ENCODE assay signal across 18 cellular contexts in the genomic region with DNA sequence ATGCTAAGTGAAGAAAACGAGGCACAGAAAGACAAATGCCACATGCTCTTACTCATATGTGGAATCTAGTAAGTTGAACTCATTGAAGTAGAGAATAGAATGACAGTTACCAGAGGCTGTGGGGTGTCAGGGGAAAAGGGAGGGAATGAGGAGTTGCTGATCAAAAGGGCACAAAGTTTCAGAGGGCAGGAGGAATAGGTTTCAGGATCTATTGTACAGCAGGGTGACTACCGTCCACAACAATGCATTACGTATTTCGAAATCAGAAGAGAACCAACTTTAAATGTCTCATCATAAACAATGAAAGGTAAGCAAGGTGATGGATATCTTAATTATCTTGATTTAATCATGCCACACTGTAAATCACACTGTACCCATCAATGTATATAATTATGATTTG. TPM values are rescaled to one million over a fixed set of nuclear protein-coding genes. Genes with fewer than 3 reads are reported as not detected.
DNase-seq lines count a peak whose midpoint lies in the region; ATAC-seq, FAIRE-seq and TF ChIP-seq lines count a peak whose summit lies in the region.
"Had no signal": no experiment of that assay in that cellular context is flagged by ENCODE, and none has a peak within 500 bp of the region (broad histone marks: within the 10 kb centered on the region; RNA-seq: fewer than 3 reads in every experiment).

No MANE protein-coding gene starts in this region.

- peaks cover 0 to 28% of the 10 kb centered on the region in 2 donors for H3K36me3 ChIP-seq in vagina

- no peak for FAIRE-seq in HTR-8/SVneo (lab: Jason Lieb, UNC)
- FAIRE-seq: GM12891 had no signal

- DNase-seq in AG08395 (ENCODE audit: low spot score) (peak; percentile 19), HTR-8/SVneo (ENCODE audit: insufficient read length, low spot score) (peak; percentile 8), fibroblast of the aortic adventitia (ENCODE audit: low read depth) (peak; percentile 14), T1000 (lab: John Stamatoyannopoulos, UW) (no peak), vagina (ENCODE audit: extremely low spot score in 2 of 2) (no peak)
- DNase-seq in activated T-helper 1 cell treated with anti-CD3 and anti-CD28 coated beads, Interleukin-12 subunit alpha, Interleukin-12 subunit beta, Interleukin-2, Interleukin-4 antibody, amounts not matched to agents 30 ng/mL and 10 ng/mL and 1 ng/mL, durations not matched to agents 14 hours and 24 hours and 36 hours (ENCODE audit: low spot score), result no peak
- no peak for DNase-seq in effector CD8-positive, alpha-beta T cell (lab: John Stamatoyannopoulos, UW)
- DNase-seq: C1 segment of cervical spinal cord; H7; NCI-H526 treated with DMSO at 0.1 percent for 48 hours; posterior cingulate gyrus; stimulated activated naive B cell treated with anti-CD40 and anti-IgM and Interleukin-4, amounts not matched to agents 10 μg/mL and 1 μg/mL and 100 μg/mL, for 72 hours had no signal

- TF ChIP-seq CTCF in fibroblast of the aortic adventitia (IDR thresholded peaks at IDR 0.05; ENCODE audit: insufficient read depth, low read length) (no peak), vagina (IDR thresholded peaks at IDR 0.05) (no peak)

- peak overlapping the region; percentile 8 for H3K27ac Mint-ChIP-seq in activated T-helper 1 cell treated with anti-CD3 and anti-CD28 coated beads, Interleukin-12 subunit alpha, Interleukin-12 subunit beta, Interleukin-2, Interleukin-4 antibody, amounts not matched to agents 30 ng/mL and 10 ng/mL and 1 ng/mL, durations not matched to agents 14 hours and 24 hours and 36 hours

- ATAC-seq in HG02981 (IDR thresholded peaks at IDR 0.05; ENCODE audit: unreplicated experiment), result no peak
- ATAC-seq: Right ventricle myocardium inferior; stimulated activated naive B cell treated with anti-CD40 and anti-IgM and Interleukin-4, amounts not matched to agents 10 μg/mL and 1 μg/mL and 100 μg/mL, for 72 hours had no signal

- peaks cover 29% of the 10 kb centered on the region for H3K9me3 Mint-ChIP-seq in activated T-helper 1 cell treated with anti-CD3 and anti-CD28 coated beads, Interleukin-12 subunit alpha, Interleukin-12 subunit beta, Interleukin-2, Interleukin-4 antibody, amounts not matched to agents 30 ng/mL and 10 ng/mL and 1 ng/mL, durations not matched to agents 14 hours and 24 hours and 36 hours

- H3K4me1 ChIP-seq in vagina, result no peaks in the 10 kb centered on the region

- no peaks in the 10 kb centered on the region for H3K9me3 ChIP-seq in vagina
- H3K9me3 ChIP-seq: thoracic aorta had no signal

- TF ChIP-seq POLR2A in vagina (IDR thresholded peaks at IDR 0.05), result no peak

- H3K4me3 ChIP-seq in fibroblast of the aortic adventitia (ENCODE audit: low read depth, low read length) (no peak overlapping the region), vagina (no peak overlapping the region)
- H3K4me3 ChIP-seq: cardiac muscle cell, thoracic aorta had no signal

- H3K27me3 Mint-ChIP-seq in activated T-helper 1 cell treated with anti-CD3 and anti-CD28 coated beads, Interleukin-12 subunit alpha, Interleukin-12 subunit beta, Interleukin-2, Interleukin-4 antibody, amounts not matched to agents 30 ng/mL and 10 ng/mL and 1 ng/mL, durations not matched to agents 14 hours and 24 hours and 36 hours (ENCODE audit: insufficient read depth), result peaks cover 2% of the 10 kb centered on the region
- H3K27me3 Mint-ChIP-seq: stimulated activated naive B cell treated with anti-CD40 and anti-IgM and Interleukin-4, amounts not matched to agents 10 μg/mL and 1 μg/mL and 100 μg/mL, for 72 hours had no signal

- intact Hi-C loops in activated T-helper 1 cell treated with anti-CD3 and anti-CD28 coated beads, Interleukin-12 subunit alpha, Interleukin-12 subunit beta, Interleukin-2, Interleukin-4 antibody, amounts not matched to agents 30 ng/mL and 10 ng/mL and 1 ng/mL, durations not matched to agents 14 hours and 24 hours and 36 hours (cut with micrococcal nuclease), result loop anchor here (10.0 kb wide), 1 partner anchor 1147 kb away; no protein-coding TSS in a partner anchor
- intact Hi-C loops in vagina (cut with DNase I), result loop anchor here (10.0 kb wide), 1 partner anchor 187 kb away; no protein-coding TSS in a partner anchor

- no peak overlapping the region for H3K4me3 Mint-ChIP-seq in activated T-helper 1 cell treated with anti-CD3 and anti-CD28 coated beads, Interleukin-12 subunit alpha, Interleukin-12 subunit beta, Interleukin-2, Interleukin-4 antibody, amounts not matched to agents 30 ng/mL and 10 ng/mL and 1 ng/mL, durations not matched to agents 14 hours and 24 hours and 36 hours
- H3K4me3 Mint-ChIP-seq: neural crest cell had no signal

- H3K4me1 Mint-ChIP-seq in activated T-helper 1 cell treated with anti-CD3 and anti-CD28 coated beads, Interleukin-12 subunit alpha, Interleukin-12 subunit beta, Interleukin-2, Interleukin-4 antibody, amounts not matched to agents 30 ng/mL and 10 ng/mL and 1 ng/mL, durations not matched to agents 14 hours and 24 hours and 36 hours (ENCODE audit: low read depth), result peaks cover 29% of the 10 kb centered on the region
- H3K4me1 Mint-ChIP-seq: neural crest cell had no signal

- H3K27me3 ChIP-seq in vagina, result no peaks in the 10 kb centered on the region
- H3K27me3 ChIP-seq: cardiac muscle cell had no signal

- H3K27ac ChIP-seq in vagina, result no peak overlapping the region
- H3K27ac ChIP-seq: cardiac muscle cell, thoracic aorta had no signal

- peaks cover 63% of the 10 kb centered on the region for H3K36me3 Mint-ChIP-seq in activated T-helper 1 cell treated with anti-CD3 and anti-CD28 coated beads, Interleukin-12 subunit alpha, Interleukin-12 subunit beta, Interleukin-2, Interleukin-4 antibody, amounts not matched to agents 30 ng/mL and 10 ng/mL and 1 ng/mL, durations not matched to agents 14 hours and 24 hours and 36 hours (ENCODE audit: low read depth)

RNA-seq across cellular contexts. Expression of a gene that starts 46.2 kb away (rescaled TPM):
- total RNA-seq in activated T-helper 1 cell treated with anti-CD3 and anti-CD28 coated beads, Interleukin-12 subunit alpha, Interleukin-12 subunit beta, Interleukin-2, Interleukin-4 antibody, amounts not matched to agents 30 ng/mL and 10 ng/mL and 1 ng/mL, durations not matched to agents 14 hours and 24 hours and 36 hours, result not detected in 2 replicates
- total RNA-seq in fibroblast of the aortic adventitia (ENCODE audit: low replicate concordance) (8.4 TPM in 1 of 2 replicates, not detected in the other), vagina (not detected)
- total RNA-seq: cardiac muscle cell, H7, neural crest cell, Right ventricle myocardium inferior had no signal

Comparison
In these comparisons a context has a peak if more than half of its experiments do, and no peak if none do; other contexts are left out.
1. DNase-seq: peak in AG08395 (single experiment), HTR-8/SVneo (single experiment) and fibroblast of the aortic adventitia (single experiment); none in activated T-helper 1 cell treated with anti-CD3 and anti-CD28 coated beads, Interleukin-12 subunit alpha, Interleukin-12 subunit beta, Interleukin-2, Interleukin-4 antibody, amounts not matched to agents 30 ng/mL and 10 ng/mL and 1 ng/mL, durations not matched to agents 14 hours and 24 hours and 36 hours (single experiment), T1000 (single experiment), vagina (0 of 2) and effector CD8-positive, alpha-beta T cell (single experiment).